ENCODE assay signal across 22 cellular contexts in genomic region chr1:117846674-117847425, GRCh38.
DNase-seq lines count a peak whose midpoint lies in the region; ATAC-seq, FAIRE-seq and TF ChIP-seq lines count a peak whose summit lies in the region.
"Had no signal": no experiment of that assay in that cellular context is flagged by ENCODE, and none has a peak within 500 bp of the region (broad histone marks: within the 10 kb centered on the region; RNA-seq: fewer than 3 reads in every experiment).

No MANE protein-coding gene starts in this region.

- no peak for TF ChIP-seq RAD21 in A549 (conservative IDR thresholded peaks at IDR 0.05 in 1 of 2, IDR thresholded peaks at IDR 0.05 in 1 of 2)

- FAIRE-seq in A549 (lab: Jason Lieb, UNC): no peak
- FAIRE-seq: RCC 7860 had no signal

- intact Hi-C loops in right cardiac atrium (cut with DNase I): no loop called here

- CTCF ChIA-PET in A549 (lab: Yijun Ruan, JAX): no interaction called here

- H3K27ac ChIP-seq in A549 (peak overlapping the region in 1 of 2 experiments; percentile 38; a peak in 2 of 6 replicates), right cardiac atrium (ENCODE audit: low read length) (no peak overlapping the region)
- H3K27ac ChIP-seq: GM23248, SJCRH30 had no signal

- H3K4me3 ChIP-seq in A549: no peak overlapping the region
- H3K4me3 ChIP-seq in choroid plexus epithelial cell (ENCODE audit: low read depth, low read length): no peak overlapping the region
- H3K4me3 ChIP-seq in right cardiac atrium (ENCODE audit: low read length): no peak overlapping the region
- H3K4me3 ChIP-seq: GM23248, HAP-1, SJCRH30 had no signal

- H3K9me3 ChIP-seq in A549 (no peaks in the 10 kb centered on the region), right cardiac atrium (ENCODE audit: control insufficient read depth, low read length) (no peaks in the 10 kb centered on the region)
- H3K9me3 ChIP-seq: BE2C, HAP-1, SJCRH30 had no signal

- peaks cover 20% of the 10 kb centered on the region for H3K9me3 Mint-ChIP-seq in osteocyte (ENCODE audit: unreplicated experiment)

- peaks cover 14% of the 10 kb centered on the region for H3K36me3 Mint-ChIP-seq in osteocyte (ENCODE audit: unreplicated experiment)

- H3K4me1 Mint-ChIP-seq in osteocyte (ENCODE audit: unreplicated experiment): peaks cover 7% of the 10 kb centered on the region
- H3K4me1 Mint-ChIP-seq: IgD-negative memory B cell had no signal

- H3K27ac Mint-ChIP-seq in osteocyte (ENCODE audit: unreplicated experiment): peak overlapping the region; percentile 19
- H3K27ac Mint-ChIP-seq: IgD-negative memory B cell had no signal

- 0 out of 3 replicates have a peak overlapping the region, but pooled peaks have one; percentile 36 for H3K4me2 ChIP-seq in A549

- peak in 1 of 2 experiments; percentile 11 for DNase-seq in A549 (ENCODE audit: low read depth in 1 of 2, low spot score in 1 of 2)
- DNase-seq in choroid plexus epithelial cell (ENCODE audit: low read depth): peak; percentile 53
- peak; percentile 33 for DNase-seq in left kidney (ENCODE audit: low read depth, low spot score)
- no peak for DNase-seq in osteocyte (ENCODE audit: extremely low spot score, unreplicated experiment)
- no peak for DNase-seq in NCI-H1105 treated with DMSO at 0.1 percent for 48 hours (lab: John Stamatoyannopoulos, UW)
- DNase-seq in foreskin melanocyte: no peak
- DNase-seq in GM19240 (ENCODE audit: insufficient read length, low spot score): no peak
- no peak for DNase-seq in right cardiac atrium
- DNase-seq: BE2C, COR-L47, DMS79, GM23248, Karpas-422, NCI-H1417, NCI-H1694 treated with DMSO at 0.1 percent for 48 hours, NCI-H446, NCI-H526, OCI-M1, SJCRH30 had no signal

- WGBS in A549 (ENCODE audit: missing lambda C conversion rate): 47% methylated on average over 7 of the region's 7 CpGs
- 72% methylated on average over 7 of the region's 7 CpGs for WGBS in right cardiac atrium

- H3K27me3 Mint-ChIP-seq in osteocyte (ENCODE audit: unreplicated experiment): no peaks in the 10 kb centered on the region
- H3K27me3 Mint-ChIP-seq: IgD-negative memory B cell had no signal

- TF ChIP-seq EP300 in A549 (IDR thresholded peaks at IDR 0.05): no peak

- POLR2A ChIA-PET in A549 (lab: Yijun Ruan, JAX): no interaction called here

- no peaks in the 10 kb centered on the region for H3K27me3 ChIP-seq in right cardiac atrium (ENCODE audit: control insufficient read depth, insufficient read depth)
- H3K27me3 ChIP-seq: BE2C, SJCRH30 had no signal

- H3K4me3 Mint-ChIP-seq in osteocyte (ENCODE audit: unreplicated experiment): no peak overlapping the region
- H3K4me3 Mint-ChIP-seq: IgD-negative memory B cell had no signal

- ATAC-seq in A549 (no peak), right cardiac atrium (no peak)

- H3K4me1 ChIP-seq in A549 (peaks cover 12% of the 10 kb centered on the region; the same call in 1 of the 3 replicates), right cardiac atrium (ENCODE audit: control insufficient read depth, insufficient read depth, low read length) (peaks cover 1% of the 10 kb centered on the region)
- H3K4me1 ChIP-seq: BE2C, HAP-1, SJCRH30 had no signal

- TF ChIP-seq CTCF in A549 (IDR thresholded peaks at IDR 0.05) (no peak), choroid plexus epithelial cell (conservative IDR thresholded peaks at IDR 0.05; ENCODE audit: low read depth, low read length) (no peak), osteocyte (IDR thresholded peaks at IDR 0.05) (no peak)

- TF ChIP-seq POLR2A in A549 (IDR thresholded peaks at IDR 0.05; ENCODE audit: low read length): no peak

TF ChIP-seq in A549, 52 proteins besides CTCF, POLR2A, EP300 and RAD21:
- no peak for TF ChIP-seq MAZ (IDR thresholded peaks at IDR 0.05; ENCODE audit: borderline replicate concordance, low read depth, low read length)

Comparison
In these comparisons a context has a peak if more than half of its experiments do, and no peak if none do; other contexts are left out.
1. DNase-seq: peak in choroid plexus epithelial cell (single experiment) and left kidney (single experiment); none in osteocyte (single experiment), NCI-H1105 treated with DMSO at 0.1 percent for 48 hours (single experiment), foreskin melanocyte (single experiment), GM19240 (single experiment) and right cardiac atrium (0 of 3).